Comparison of ENCODE assay signal across 8 cellular contexts in the genomic region with DNA sequence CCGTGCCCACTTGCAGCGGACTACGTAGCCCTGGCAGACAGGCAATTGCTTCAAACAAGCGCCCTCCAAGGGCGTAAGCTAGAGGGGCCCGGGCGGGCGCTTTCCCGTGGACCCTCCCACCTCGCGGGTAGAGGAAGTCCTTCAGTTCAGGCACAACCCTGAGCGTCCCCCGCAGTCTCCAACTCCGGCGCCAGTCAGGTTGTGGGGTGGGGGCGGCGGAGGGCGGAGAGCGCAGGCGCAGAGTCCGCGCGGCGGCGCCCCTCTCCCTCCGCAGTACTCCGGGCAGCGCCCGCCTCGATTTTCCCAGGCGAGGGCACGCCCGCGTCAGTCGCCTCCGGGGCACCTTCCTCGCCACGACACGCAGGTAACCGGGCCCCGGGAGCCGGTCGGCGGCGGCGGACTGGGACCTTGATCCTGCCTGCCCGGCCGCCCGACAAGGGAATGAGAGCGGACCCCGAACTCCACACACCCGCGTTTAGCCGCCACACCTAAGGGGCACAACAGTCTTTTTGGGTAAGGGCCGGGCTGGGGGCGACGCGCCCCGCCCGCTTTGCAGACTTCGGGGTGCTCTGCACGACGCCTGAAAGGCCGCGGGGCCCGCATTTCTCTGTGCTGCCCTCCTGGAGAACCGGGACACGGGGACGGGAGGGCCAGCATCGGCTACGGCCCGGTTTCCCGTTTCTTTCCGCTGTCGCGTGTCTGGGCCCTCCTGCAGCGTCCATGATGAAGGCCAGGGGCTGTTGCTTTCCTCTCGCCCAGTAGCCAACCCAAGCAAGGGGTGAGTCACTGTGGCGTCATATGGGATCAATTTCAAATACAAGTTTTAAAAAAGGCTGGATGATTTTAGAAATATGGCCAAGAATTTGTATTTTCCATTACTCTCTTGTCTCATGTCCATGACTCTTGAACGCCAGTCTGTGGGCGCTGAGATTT. TPM values are rescaled to one million over a fixed set of nuclear protein-coding genes. Genes with fewer than 3 reads are reported as not detected.
DNase-seq lines count a peak whose midpoint lies in the region; ATAC-seq, FAIRE-seq and TF ChIP-seq lines count a peak whose summit lies in the region.

A gene (plus strand): TSS at position 276 of the 933 bp plus-strand sequence. CDS start 35,335 bp downstream, outside the sequence.

- ATAC-seq in GM18907 (IDR thresholded peaks at IDR 0.05; ENCODE audit: unreplicated experiment) = peak; percentile 48

- no peak for FAIRE-seq in H54 (lab: Jason Lieb, UNC)

- TF ChIP-seq POLR2A in H54 (IDR thresholded peaks at IDR 0.05; ENCODE audit: low read depth, low read length) = no peak

- DNase-seq in A172 (ENCODE audit: low spot score) = peak; percentile 63
- DNase-seq in NCI-H1417 (lab: John Stamatoyannopoulos, UW) = peak; percentile 2 to 93 (median 87)
- peak; percentile 79 for DNase-seq in UCSD-AML1 (lab: John Stamatoyannopoulos, UW; ENCODE audit: unreplicated experiment)
- DNase-seq in cerebellum (ENCODE audit: low spot score) = peak; percentile 70
- DNase-seq in islet precursor cell = peak; percentile 89
- DNase-seq in H54 (ENCODE audit: insufficient read length, low spot score) = no peak

- peak within 1 kb of the TSS; percentile 36 to 91 (median 76) for H3K27ac ChIP-seq in skin epidermis

- peak within 1 kb of the TSS; percentile 47 to 58 (median 53) for H3K4me3 ChIP-seq in skin epidermis

RNA-seq across cellular contexts. Expression of the gene that starts here (rescaled TPM):
- total RNA-seq in A172 (2014; rRNA removed; shearing (Covaris generic)) = 18.5 and 20.6 TPM in 2 replicates
- 23.9 TPM for total RNA-seq in cerebellum
